2 cellular contexts compared by ENCODE assay signal in genomic region chr12:29004066-29004935, GRCh38.
TF ChIP-seq lines count a peak whose summit lies in the region.

No MANE protein-coding gene starts in this region.

TF ChIP-seq in IMR-90, 13 proteins besides CTCF, POLR2A, EP300 and RAD21:
- TF ChIP-seq MAFK (IDR thresholded peaks at IDR 0.05; ENCODE audit: low read depth, low read length), result peak; percentile 58
- no peak for TF ChIP-seq CHD1 (IDR thresholded peaks at IDR 0.05; ENCODE audit: low read depth, low read length)
- TF ChIP-seq CEBPB (IDR thresholded peaks at IDR 0.05; ENCODE audit: low read depth, low read length), result peak; percentile 64

TF ChIP-seq in H1, 55 proteins besides CTCF, POLR2A, EP300 and RAD21:
- TF ChIP-seq MAFK (IDR thresholded peaks at IDR 0.05; ENCODE audit: low read depth, low read length) (peak; percentile 7; the same call in 1 of the 2 replicates), TAF1 (IDR thresholded peaks at IDR 0.05; ENCODE audit: low read depth, low read length) (no peak), JUND (IDR thresholded peaks at IDR 0.05; ENCODE audit: low read length) (no peak), RFX5 (IDR thresholded peaks at IDR 0.05; ENCODE audit: borderline replicate concordance, low read depth, low read length) (no peak), FOSL1 (IDR thresholded peaks at IDR 0.05; ENCODE audit: insufficient read depth, low read depth, low read length) (no peak)
